Comparison of ENCODE assay signal across 20 cellular contexts in genomic region chr11:9057888-9058287, GRCh38. TPM values are rescaled to one million over a fixed set of nuclear protein-coding genes. Genes with fewer than 3 reads are reported as not detected.
"Had no signal": no experiment of that assay in that cellular context is flagged by ENCODE, and none has a peak within 500 bp of the region (broad histone marks: within the 10 kb centered on the region; RNA-seq: fewer than 3 reads in every experiment).

No MANE protein-coding gene starts in this region.

- H3K27me3 ChIP-seq: breast epithelium, esophagus muscularis mucosa, hepatocyte, pancreas, right atrium auricular region, tibial artery had no signal

- H3K36me3 ChIP-seq: breast epithelium, right atrium auricular region, tibial artery had no signal

- H3K9me3 ChIP-seq: breast epithelium, esophagus muscularis mucosa, pancreas, psoas muscle, right atrium auricular region, tibial artery had no signal

- H3K27ac ChIP-seq: breast epithelium, esophagus muscularis mucosa, hepatocyte, pancreas, psoas muscle, right atrium auricular region, tibial artery had no signal

- H3K4me3 ChIP-seq: breast epithelium, esophagus muscularis mucosa, hepatocyte, pancreas, psoas muscle, right atrium auricular region, tibial artery had no signal

- DNase-seq: activated CD4-positive, alpha-beta T cell treated with anti-CD3 and anti-CD28 coated beads, Interleukin-2, amount 50 U/mL, for 4 hours; activated naive CD4-positive, alpha-beta T cell treated with Interleukin-2 at 50 U/mL for 16 hours; activated naive CD8-positive, alpha-beta T cell treated with anti-CD3 and anti-CD28 coated beads for 36 hours; activated T-cell treated with anti-CD3 and anti-CD28 coated beads, Interleukin-2, amount 50 U/mL, for 48 hours; effector memory CD8-positive, alpha-beta T cell; glutamatergic neuron; islet precursor cell; left cardiac atrium; midbrain; pancreas; psoas muscle; stimulated activated CD4-positive, alpha-beta T cell treated with anti-CD3 and anti-CD28 coated beads, Interleukin-12 subunit alpha, Interleukin-12 subunit beta, amount 100 ng/mL, for 4 hours; stimulated activated CD4-positive, alpha-beta T cell treated with anti-CD3 and anti-CD28 coated beads, Interleukin-4, amount 100 ng/mL, for 4 hours; tibial artery had no signal

- ATAC-seq: effector memory CD8-positive, alpha-beta T cell; left cardiac atrium; natural killer cell treated with Interleukin-12 subunit alpha and Interleukin-12 subunit beta and Interleukin-15 and Interleukin-18, amount 100 ng/mL, for 72 hours; pancreas; psoas muscle had no signal

RNA-seq across cellular contexts. Expression of gene SCUBE2, which starts 33.5 kb away (rescaled TPM):
- total RNA-seq: activated CD8-positive, alpha-beta memory T cell treated with anti-CD3 and anti-CD28 coated beads for 36 hours; activated naive CD8-positive, alpha-beta T cell treated with anti-CD3 and anti-CD28 coated beads for 36 hours had no signal
